ENCODE assay signal across 18 cellular contexts in genomic region chr1:224402472-224403035, GRCh38. TPM values are rescaled to one million over a fixed set of nuclear protein-coding genes. Genes with fewer than 3 reads are reported as not detected.
A peak's percentile ranks its signal among the peaks of the same experiment; 100 is the strongest.
DNase-seq lines count a peak whose midpoint lies in the region; ATAC-seq, FAIRE-seq and TF ChIP-seq lines count a peak whose summit lies in the region.
"Had no signal": no experiment of that assay in that cellular context is flagged by ENCODE, and none has a peak within 500 bp of the region (broad histone marks: within the 10 kb centered on the region; RNA-seq: fewer than 3 reads in every experiment).

No MANE protein-coding gene starts in this region.

- POLR2A ChIA-PET in HepG2 (lab: Yijun Ruan, JAX) = no interaction called here

- TF ChIP-seq POLR2A in HepG2 (IDR thresholded peaks at IDR 0.05; ENCODE audit: insufficient read depth in 1 of 2, low read depth in 2 of 2, low read length in 2 of 2) (no peak), right lobe of liver (IDR thresholded peaks at IDR 0.05) (no peak)

- intact Hi-C loops in HepG2 (cut with micrococcal nuclease; ENCODE audit: unreplicated experiment) (no loop called here), right lobe of liver (cut with DNase I) (no loop called here)

- ATAC-seq in HepG2 (no peak), right lobe of liver (no peak), GM21367 (IDR thresholded peaks at IDR 0.05; ENCODE audit: unreplicated experiment) (no peak)
- no peak for ATAC-seq in effector memory CD8-positive, alpha-beta T cell (replicated peaks)

- TF ChIP-seq CTCF in HepG2 (CRISPR knock-in tag; IDR thresholded peaks at IDR 0.05) (no peak), right lobe of liver (IDR thresholded peaks at IDR 0.05) (no peak)

- no peak for DNase-seq in HepG2 (ENCODE audit: low spot score)
- DNase-seq in right lobe of liver = no peak
- no peak for DNase-seq in SK-N-MC (ENCODE audit: low read depth, low spot score)
- DNase-seq in effector memory CD8-positive, alpha-beta T cell = no peak
- no peak for DNase-seq in mucosa of gallbladder (ENCODE audit: low spot score)
- DNase-seq in NCI-H510A (lab: John Stamatoyannopoulos, UW) = no peak
- DNase-seq: ACHN, Calu3, H9, MV-4-11, NCI-H1417, NCI-H1930, NCI-H748 treated with DMSO at 0.1 percent for 48 hours had no signal

- FAIRE-seq in HepG2 (lab: Jason Lieb, UNC) = no peak
- FAIRE-seq: GM19239, HTR-8/SVneo had no signal

- CTCF ChIA-PET in HepG2 (lab: Yijun Ruan, JAX; ENCODE audit: low intra/inter-chr PET ratio, low total read pairs) = no interaction called here

- no peak overlapping the region for H3K4me3 Mint-ChIP-seq in effector memory CD8-positive, alpha-beta T cell
- H3K4me3 Mint-ChIP-seq: H9 had no signal

- H3K9ac ChIP-seq in HepG2 (ENCODE audit: insufficient read depth, low read depth, low read length) (no peak overlapping the region), SK-N-MC (ENCODE audit: insufficient read length) (no peak overlapping the region)

- H3K27me3 ChIP-seq in HepG2 (ENCODE audit: control insufficient read depth in 1 of 2, insufficient read depth in 2 of 2, low read length in 2 of 2) (no peaks in the 10 kb centered on the region), right lobe of liver (no peaks in the 10 kb centered on the region)

- H2AFZ ChIP-seq in HepG2 (ENCODE audit: low read length) = no peak overlapping the region

- no peak overlapping the region for H3K27ac ChIP-seq in HepG2 (ENCODE audit: extremely low read length, insufficient read depth, low read length)
- no peak overlapping the region for H3K27ac ChIP-seq in right lobe of liver
- H3K27ac ChIP-seq in SK-N-MC = peak overlapping the region; percentile 26; the same call in 1 of the 2 replicates
- H3K27ac ChIP-seq: HL-60, RWPE1 had no signal

- no peak overlapping the region for H3K4me2 ChIP-seq in HepG2 (ENCODE audit: low read depth, low read length)

- H3K9me3 Mint-ChIP-seq in effector memory CD8-positive, alpha-beta T cell = no peaks in the 10 kb centered on the region
- H3K9me3 Mint-ChIP-seq: H9 had no signal

- no peak for TF ChIP-seq RAD21 in HepG2 (CRISPR knock-in tag; IDR thresholded peaks at IDR 0.05)

- H3K9me3 ChIP-seq in HepG2 (ENCODE audit: low read length) (no peaks in the 10 kb centered on the region), right lobe of liver (no peaks in the 10 kb centered on the region), SK-N-MC (ENCODE audit: low read depth, low read length) (no peaks in the 10 kb centered on the region)

- H3K36me3 Mint-ChIP-seq in effector memory CD8-positive, alpha-beta T cell (ENCODE audit: insufficient read depth) = peaks cover 91% of the 10 kb centered on the region

- H3K36me3 ChIP-seq in HepG2 (replicated peaks in 1 of 2; ENCODE audit: control insufficient read depth in 1 of 2, insufficient read depth in 2 of 2, low read length in 2 of 2) (peaks cover 16 to 62% of the 10 kb centered on the region in 2 experiments), right lobe of liver (peaks cover 7 to 84% (median 51%) of the 10 kb centered on the region in 4 donors), SK-N-MC (ENCODE audit: insufficient read depth, low read length) (peaks cover 86% of the 10 kb centered on the region)

- no peaks in the 10 kb centered on the region for H3K27me3 Mint-ChIP-seq in effector memory CD8-positive, alpha-beta T cell

- no peak overlapping the region for H3K4me3 ChIP-seq in HepG2 (replicated peaks in 1 of 3; ENCODE audit: insufficient read depth in 1 of 3, low read depth in 2 of 3, low read length in 3 of 3)
- H3K4me3 ChIP-seq in right lobe of liver = no peak overlapping the region
- H3K4me3 ChIP-seq in SK-N-MC = no peak overlapping the region

- H3K4me1 Mint-ChIP-seq in effector memory CD8-positive, alpha-beta T cell (ENCODE audit: low read depth in 2 of 2) = peaks cover 14 to 33% of the 10 kb centered on the region in 2 donors
- H3K4me1 Mint-ChIP-seq: H9 had no signal

- TF ChIP-seq EP300 in HepG2 (IDR thresholded peaks at IDR 0.05; ENCODE audit: low read depth in 2 of 2, low read length in 2 of 2) = no peak
- no peak for TF ChIP-seq EP300 in HepG2 (CRISPR knock-in tag; IDR thresholded peaks at IDR 0.05; ENCODE audit: borderline replicate concordance)

- in situ Hi-C loops in HepG2 (cut with HindIII; ENCODE audit: extremely low pct_ligation_motif_present, low pct_unique_long_range_greater_than_20kb) = no loop called here

- no peaks in the 10 kb centered on the region for H3K4me1 ChIP-seq in HepG2 (ENCODE audit: insufficient read depth, low read length)
- H3K4me1 ChIP-seq in right lobe of liver = no peaks in the 10 kb centered on the region

- no peaks in the 10 kb centered on the region for H3K79me2 ChIP-seq in HepG2 (ENCODE audit: insufficient read depth, low read length)

- 100% methylated on average over 1 of the region's 1 CpG for WGBS in HepG2 (ENCODE audit: low lambda C conversion rate)
- 73% methylated on average over 1 of the region's 1 CpG for WGBS in right lobe of liver (ENCODE audit: insufficient coverage, low coverage, low lambda C conversion rate, missing lambda C conversion rate)

- BruUV-seq in HepG2 (replicated peaks; lab: Mats Ljungman, UMichigan) = no TSS peak

- H3K27ac Mint-ChIP-seq in effector memory CD8-positive, alpha-beta T cell = peak overlapping the region; percentile 8 to 83

- no peaks in the 10 kb centered on the region for H4K20me1 ChIP-seq in HepG2 (ENCODE audit: insufficient read depth, low read length)

TF ChIP-seq in HepG2, 621 proteins besides CTCF, POLR2A, EP300 and RAD21 (continues in another document):
- TF ChIP-seq MAFK (conservative IDR thresholded peaks at IDR 0.05 in 1 of 2, IDR thresholded peaks at IDR 0.05 in 1 of 2; ENCODE audit: low read length in 2 of 2) = peak; percentile 97 to 99

RNA-seq across cellular contexts. Expression of gene WDR26, which starts 32.0 kb away (rescaled TPM):
- total RNA-seq in HepG2 (2016; rRNA removed; fragmentation: Illumina TruSeq; extraction: Trizol) (13.2 and 24.6 TPM in 2 replicates), right lobe of liver (10 to 100 TPM; 27.2 to 46.8 (median 40.1) TPM), mucosa of gallbladder (63.8 TPM)
- total RNA-seq in HepG2 (2016; cell fraction: cytosol; rRNA removed; fragmentation: Illumina TruSeq; extraction: Trizol; ENCODE audit: low read depth) = 2.7 and 3.3 TPM in 2 replicates
- total RNA-seq in HepG2 (2016; cell fraction: insoluble cytoplasmic fraction; rRNA removed; fragmentation: Illumina TruSeq; extraction: Trizol) = 13.3 and 24.2 TPM in 2 replicates
- total RNA-seq in HepG2 (2016; cell fraction: membrane; rRNA removed; fragmentation: Illumina TruSeq; extraction: Trizol) = 12.5 and 15.1 TPM in 2 replicates
- total RNA-seq in HepG2 (2016; cell fraction: nucleus; rRNA removed; fragmentation: Illumina TruSeq; extraction: Trizol) = 32.3 and 36.8 TPM in 2 replicates
- polyA plus RNA-seq in HepG2 (2011; rRNA removed) = 23.3 and 23.7 TPM in 2 replicates
- polyA plus RNA-seq in HepG2 (2011; cell fraction: cytosol; rRNA removed) = 8.6 and 13.7 TPM in 2 replicates
- 39.3 and 44.1 TPM in 2 replicates for polyA plus RNA-seq in HepG2 (2011; cell fraction: nucleus; rRNA removed)
- 39.2 and 40.9 TPM in 2 replicates for polyA plus RNA-seq in HepG2 (2012)
- polyA plus RNA-seq in HepG2 (2016; cell fraction: cytosol; fragmentation: Illumina TruSeq; extraction: Trizol; ENCODE audit: low read depth) = 1.7 and 1.9 TPM in 2 replicates
- polyA plus RNA-seq in HepG2 (2016; cell fraction: insoluble cytoplasmic fraction; fragmentation: Illumina TruSeq; extraction: Trizol; ENCODE audit: low read depth) = 30.4 and 32.4 TPM in 2 replicates
- polyA plus RNA-seq in HepG2 (2016; cell fraction: membrane; fragmentation: Illumina TruSeq; extraction: Trizol; ENCODE audit: low read depth) = 7.1 and 8.8 TPM in 2 replicates
- 48.4 and 49.1 TPM in 2 replicates for polyA plus RNA-seq in HepG2 (2016; cell fraction: nucleus; fragmentation: Illumina TruSeq; extraction: Trizol; ENCODE audit: insufficient read depth, low read depth)
- 29.3 and 32.7 TPM in 2 replicates for polyA minus RNA-seq in HepG2 (2011; rRNA and poly(A)+ RNA removed; ENCODE audit: low replicate concordance)
- 44.8 and 53.5 TPM in 2 replicates for polyA minus RNA-seq in HepG2 (2011; cell fraction: cytosol; rRNA and poly(A)+ RNA removed)
- polyA minus RNA-seq in HepG2 (2011; cell fraction: nucleus; rRNA and poly(A)+ RNA removed) = 117 and 134 TPM in 2 replicates

RNA-seq across cellular contexts. Expression of gene CNIH4, which starts 45.9 kb away (rescaled TPM):
- total RNA-seq in HepG2 (2016; rRNA removed; fragmentation: Illumina TruSeq; extraction: Trizol) (30.3 and 51.8 TPM in 2 replicates), right lobe of liver (10 to 100 TPM in 5 of 6 experiments, 1 to 10 TPM in 1; 9.9 to 22.1 (median 18.1) TPM), mucosa of gallbladder (40.8 TPM)
- total RNA-seq in HepG2 (2016; cell fraction: cytosol; rRNA removed; fragmentation: Illumina TruSeq; extraction: Trizol; ENCODE audit: low read depth) = 22.2 and 22.5 TPM in 2 replicates
- total RNA-seq in HepG2 (2016; cell fraction: insoluble cytoplasmic fraction; rRNA removed; fragmentation: Illumina TruSeq; extraction: Trizol) = 35.5 and 50.0 TPM in 2 replicates
- total RNA-seq in HepG2 (2016; cell fraction: membrane; rRNA removed; fragmentation: Illumina TruSeq; extraction: Trizol) = 23.2 and 27.4 TPM in 2 replicates
- 36.2 and 41.0 TPM in 2 replicates for total RNA-seq in HepG2 (2016; cell fraction: nucleus; rRNA removed; fragmentation: Illumina TruSeq; extraction: Trizol)
- 50.4 and 52.9 TPM in 2 replicates for polyA plus RNA-seq in HepG2 (2011; rRNA removed)
- polyA plus RNA-seq in HepG2 (2011; cell fraction: cytosol; rRNA removed) = 35.6 and 59.3 TPM in 2 replicates
- polyA plus RNA-seq in HepG2 (2011; cell fraction: nucleus; rRNA removed) = 15.6 and 17.8 TPM in 2 replicates
- 43.8 and 59.5 TPM in 2 replicates for polyA plus RNA-seq in HepG2 (2012)
- 22.0 and 24.7 TPM in 2 replicates for polyA plus RNA-seq in HepG2 (2016; cell fraction: cytosol; fragmentation: Illumina TruSeq; extraction: Trizol; ENCODE audit: low read depth)
- 31.4 and 34.0 TPM in 2 replicates for polyA plus RNA-seq in HepG2 (2016; cell fraction: insoluble cytoplasmic fraction; fragmentation: Illumina TruSeq; extraction: Trizol; ENCODE audit: low read depth)
- polyA plus RNA-seq in HepG2 (2016; cell fraction: membrane; fragmentation: Illumina TruSeq; extraction: Trizol; ENCODE audit: low read depth) = 22.1 and 23.7 TPM in 2 replicates
- 73.2 and 75.9 TPM in 2 replicates for polyA plus RNA-seq in HepG2 (2016; cell fraction: nucleus; fragmentation: Illumina TruSeq; extraction: Trizol; ENCODE audit: insufficient read depth, low read depth)
- 26.3 and 42.7 TPM in 2 replicates for polyA minus RNA-seq in HepG2 (2011; rRNA and poly(A)+ RNA removed; ENCODE audit: low replicate concordance)
- polyA minus RNA-seq in HepG2 (2011; cell fraction: cytosol; rRNA and poly(A)+ RNA removed) = 7.6 and 13.7 TPM in 2 replicates
- polyA minus RNA-seq in HepG2 (2011; cell fraction: nucleus; rRNA and poly(A)+ RNA removed) = 13.1 and 13.3 TPM in 2 replicates
